Comparison of ENCODE assay signal across 13 cellular contexts in the genomic region with DNA sequence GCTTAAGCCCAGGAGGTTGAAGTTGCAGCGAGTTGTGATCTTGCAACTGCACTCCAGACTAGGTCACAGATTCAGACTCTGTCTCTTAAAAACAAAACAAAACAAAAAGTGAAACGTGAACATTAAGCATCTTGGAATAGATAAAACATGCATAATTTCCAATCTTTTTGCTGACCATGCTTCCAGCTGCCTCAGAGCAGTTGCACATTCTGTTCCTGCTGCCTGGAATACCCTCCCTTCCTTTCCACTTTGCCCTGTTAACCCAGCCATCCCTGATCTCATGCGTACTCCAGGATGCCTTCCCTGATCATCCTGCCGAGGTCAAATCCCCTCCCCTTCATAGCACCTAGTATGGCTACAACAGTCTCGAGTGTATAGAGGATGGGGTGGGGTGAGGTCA. TPM values are rescaled to one million over a fixed set of nuclear protein-coding genes. Genes with fewer than 3 reads are reported as not detected.
A peak's percentile ranks its signal among the peaks of the same experiment; 100 is the strongest.
DNase-seq lines count a peak whose midpoint lies in the region; ATAC-seq and TF ChIP-seq lines count a peak whose summit lies in the region.
"Had no signal": no experiment of that assay in that cellular context is flagged by ENCODE, and none has a peak within 500 bp of the region (broad histone marks: within the 10 kb centered on the region; RNA-seq: fewer than 3 reads in every experiment).

No MANE protein-coding gene starts in this region.

- no peak for TF ChIP-seq RAD21 in SK-N-SH (IDR thresholded peaks at IDR 0.05; ENCODE audit: low read length)
- no peak for TF ChIP-seq RAD21 in IMR-90 (IDR thresholded peaks at IDR 0.05; ENCODE audit: low read length)

- ATAC-seq in SK-N-SH treated with all-trans-retinoic acid at 6 μM for 48 hours (no peak), IMR-90 (ENCODE audit: low read depth) (no peak), left cardiac atrium (no peak)
- ATAC-seq: Right ventricle myocardium inferior had no signal

- no peaks in the 10 kb centered on the region for H3K27me3 Mint-ChIP-seq in activated naive CD8-positive, alpha-beta T cell treated with anti-CD3 and anti-CD28 coated beads for 36 hours

- H2BK5ac ChIP-seq in IMR-90 (ENCODE audit: low read depth, low read length, poor library complexity, severe bottlenecking) (no peak overlapping the region), neuronal stem cell (ENCODE audit: low read length) (no peak overlapping the region)

- H3K4ac ChIP-seq in IMR-90 (ENCODE audit: low read depth, low read length) (no peak overlapping the region; the same call in 1 of the 2 replicates), neuronal stem cell (ENCODE audit: low read length) (no peak overlapping the region)

- no peaks in the 10 kb centered on the region for H3K79me1 ChIP-seq in IMR-90 (ENCODE audit: low read depth in 1 of 2, low read length in 2 of 2)
- H3K79me1 ChIP-seq in neuronal stem cell (ENCODE audit: low read depth, low read length): peaks cover 1% of the 10 kb centered on the region

- dilution Hi-C loops in IMR-90 (cut with HindIII; ENCODE audit: low sequenced_read_pairs, unreplicated experiment): no loop called here

- H3K14ac ChIP-seq in IMR-90 (replicated peaks; ENCODE audit: low read depth, low read length): no peak overlapping the region
- H3K14ac ChIP-seq in neuronal stem cell (ENCODE audit: low read length): no peak overlapping the region

- no peaks in the 10 kb centered on the region for H3K36me3 ChIP-seq in SK-N-SH (replicated peaks in 1 of 2; ENCODE audit: control insufficient read depth in 1 of 2, insufficient read depth in 2 of 2, low read length in 1 of 2)
- H3K36me3 ChIP-seq in IMR-90 (ENCODE audit: control insufficient read depth, insufficient read depth, low read length): no peaks in the 10 kb centered on the region
- no peaks in the 10 kb centered on the region for H3K36me3 ChIP-seq in neuronal stem cell (replicated peaks in 1 of 2; ENCODE audit: control insufficient read depth in 2 of 2, insufficient read depth in 2 of 2, low read length in 2 of 2)

- no peak for DNase-seq in SK-N-SH
- no peak for DNase-seq in IMR-90
- no peak for DNase-seq in activated naive CD8-positive, alpha-beta T cell treated with anti-CD3 and anti-CD28 coated beads for 36 hours
- no peak for DNase-seq in neuronal stem cell (ENCODE audit: low spot score)
- DNase-seq in KG1 (lab: John Stamatoyannopoulos, UW): no peak
- DNase-seq in left cardiac atrium: no peak
- no peak for DNase-seq in cortex of kidney (lab: John Stamatoyannopoulos, UW)
- DNase-seq: 8988T, NCI-H510A had no signal

- peaks cover 3% of the 10 kb centered on the region; the same call in 1 of the 2 replicates for H3K9me1 ChIP-seq in IMR-90 (ENCODE audit: insufficient read depth, low read length)

- H2BK12ac ChIP-seq in neuronal stem cell (ENCODE audit: low read length): peak overlapping the region; percentile 87

- CTCF ChIA-PET in SK-N-SH (lab: Yijun Ruan, JAX): no interaction called here
- CTCF ChIA-PET in IMR-90 (lab: Yijun Ruan, JAX): no interaction called here

- no peak overlapping the region for H4K5ac ChIP-seq in IMR-90 (ENCODE audit: low read depth, low read length)

- H3K27ac Mint-ChIP-seq in activated naive CD8-positive, alpha-beta T cell treated with anti-CD3 and anti-CD28 coated beads for 36 hours: peak overlapping the region; percentile 90

- H3K27me3 ChIP-seq in SK-N-SH (ENCODE audit: insufficient read depth) (no peaks in the 10 kb centered on the region), IMR-90 (ENCODE audit: control insufficient read depth, insufficient read depth, low read length) (peaks cover 9% of the 10 kb centered on the region; the same call in 1 of the 2 replicates), neuronal stem cell (ENCODE audit: control insufficient read depth in 3 of 3, insufficient read depth in 3 of 3, low read depth in 1 of 3, low read length in 3 of 3) (peaks cover 0 to 41% (median 11%) of the 10 kb centered on the region in 3 experiments)
- H3K27me3 ChIP-seq: left lung had no signal

- in situ Hi-C loops in IMR-90 (cut with MboI; ENCODE audit: low sequenced_read_pairs): no loop called here

- H3K4me3 ChIP-seq in SK-N-SH (ENCODE audit: low read depth in 2 of 2, low read length in 1 of 2): no peak overlapping the region
- H3K4me3 ChIP-seq in IMR-90 (ENCODE audit: insufficient read depth, low read depth, low read length): no peak overlapping the region
- no peak overlapping the region for H3K4me3 ChIP-seq in neuronal stem cell (ENCODE audit: low read length in 2 of 2)

- no peaks in the 10 kb centered on the region for H3K9me3 ChIP-seq in SK-N-SH
- H3K9me3 ChIP-seq in IMR-90 (ENCODE audit: control insufficient read depth, insufficient read depth, low read length): no peaks in the 10 kb centered on the region
- no peaks in the 10 kb centered on the region for H3K9me3 ChIP-seq in neuronal stem cell (replicated peaks in 1 of 2; ENCODE audit: control insufficient read depth in 2 of 2, insufficient read depth in 1 of 2, low read depth in 1 of 2, low read length in 2 of 2)
- H3K9me3 ChIP-seq: left lung had no signal

- no peak overlapping the region for H2BK20ac ChIP-seq in IMR-90 (ENCODE audit: low read depth, low read length)

- H3K23ac ChIP-seq in IMR-90 (ENCODE audit: low read depth, low read length) (no peak overlapping the region), neuronal stem cell (ENCODE audit: low read depth, low read length, poor library complexity) (no peak overlapping the region)

- no peak overlapping the region for H3K56ac ChIP-seq in IMR-90 (ENCODE audit: extremely low read depth, insufficient read depth, low read length)

- no peak overlapping the region for H3K18ac ChIP-seq in IMR-90 (ENCODE audit: low read depth, low read length)
- no peak overlapping the region for H3K18ac ChIP-seq in neuronal stem cell (ENCODE audit: low read length)

- H2AK9ac ChIP-seq in IMR-90 (replicated peaks; ENCODE audit: low read depth, low read length, poor library complexity): no peak overlapping the region

- no TSS peak for BruUV-seq in IMR-90 (replicated peaks; lab: Mats Ljungman, UMichigan)

- H3F3A ChIP-seq in SK-N-SH (replicated peaks; ENCODE audit: insufficient read depth): peaks cover 5% of the 10 kb centered on the region

- H3K27ac ChIP-seq in SK-N-SH (ENCODE audit: low read depth in 2 of 2, low read length in 1 of 2) (no peak overlapping the region), IMR-90 (ENCODE audit: insufficient read depth, low read length) (no peak overlapping the region), neuronal stem cell (replicated peaks; ENCODE audit: low read length) (no peak overlapping the region)
- H3K27ac ChIP-seq: parathyroid adenoma had no signal

- H2AK5ac ChIP-seq in IMR-90 (ENCODE audit: low read depth, low read length) (no peak overlapping the region), neuronal stem cell (ENCODE audit: low read depth, low read length) (no peak overlapping the region)

- H3K4me1 Mint-ChIP-seq in activated naive CD8-positive, alpha-beta T cell treated with anti-CD3 and anti-CD28 coated beads for 36 hours: peaks cover 31% of the 10 kb centered on the region

- H4K91ac ChIP-seq in IMR-90 (ENCODE audit: insufficient read depth, low read depth, low read length) (no peak overlapping the region), neuronal stem cell (ENCODE audit: low read depth, low read length, poor library complexity) (no peak overlapping the region)

- H3K9me2 ChIP-seq in SK-N-SH: no peaks in the 10 kb centered on the region

- H3K9ac ChIP-seq in SK-N-SH (no peak overlapping the region), IMR-90 (ENCODE audit: low read depth, low read length) (no peak overlapping the region), neuronal stem cell (ENCODE audit: low read depth, low read length, poor library complexity) (no peak overlapping the region)
- H3K9ac ChIP-seq: parathyroid adenoma had no signal

- no peak overlapping the region for H4K8ac ChIP-seq in IMR-90 (ENCODE audit: low read depth in 2 of 2, low read length in 2 of 2)
- no peak overlapping the region for H4K8ac ChIP-seq in neuronal stem cell (ENCODE audit: low read depth, low read length)

- H2BK120ac ChIP-seq in IMR-90 (ENCODE audit: low read depth, low read length) (no peak overlapping the region), neuronal stem cell (ENCODE audit: low read depth, low read length) (no peak overlapping the region)

- POLR2A ChIA-PET in SK-N-SH (lab: Yijun Ruan, JAX) (no interaction called here), IMR-90 (lab: Charles Lee; ENCODE audit: unreplicated experiment) (no interaction called here)

- WGBS in SK-N-SH (ENCODE audit: low lambda C conversion rate): 58% methylated on average over 5 of the region's 5 CpGs
- WGBS in IMR-90 (ENCODE audit: extremely low coverage in 2 of 2, insufficient read length in 1 of 2), 2 experiments: no CpG with 5 or more reads among the region's 5 CpGs
- WGBS in neuronal stem cell (ENCODE audit: extremely low coverage in 2 of 2, insufficient read length in 2 of 2, insufficient replicate concordance in 1 of 2), 2 donors: no CpG with 5 or more reads among the region's 5 CpGs

- peaks cover 10% of the 10 kb centered on the region for H3K36me3 Mint-ChIP-seq in activated naive CD8-positive, alpha-beta T cell treated with anti-CD3 and anti-CD28 coated beads for 36 hours

- H2AFZ ChIP-seq in SK-N-SH (ENCODE audit: low read depth) (no peak overlapping the region), IMR-90 (replicated peaks; ENCODE audit: low read length, poor library complexity) (peak overlapping the region; percentile 63), neuronal stem cell (ENCODE audit: low read length) (no peak overlapping the region)
- H2AFZ ChIP-seq: parathyroid adenoma had no signal

- H4K20me1 ChIP-seq in SK-N-SH (ENCODE audit: insufficient read depth): no peaks in the 10 kb centered on the region
- H4K20me1 ChIP-seq in IMR-90 (ENCODE audit: insufficient read depth, low read length): 0 out of 2 replicates have a peak, but pooled peaks cover 3% of the 10 kb centered on the region

- H3K4me3 Mint-ChIP-seq in activated naive CD8-positive, alpha-beta T cell treated with anti-CD3 and anti-CD28 coated beads for 36 hours: peak overlapping the region; percentile 92

- TF ChIP-seq CTCF in SK-N-SH (IDR thresholded peaks at IDR 0.05): no peak
- TF ChIP-seq CTCF in IMR-90 (conservative IDR thresholded peaks at IDR 0.05; ENCODE audit: low read depth, low read length): no peak

- no peak for TF ChIP-seq POLR2A in IMR-90 (IDR thresholded peaks at IDR 0.05; ENCODE audit: low read depth, low read length)

- TF ChIP-seq EP300 in SK-N-SH (IDR thresholded peaks at IDR 0.05; ENCODE audit: borderline replicate concordance in 1 of 2, low read depth in 1 of 2, low read length in 1 of 2): no peak

- intact Hi-C loops in IMR-90 (cut with micrococcal nuclease): no loop called here
- intact Hi-C loops in left cardiac atrium (cut with DNase I): no loop called here

- H2BK15ac ChIP-seq in IMR-90 (ENCODE audit: low read depth, low read length) (no peak overlapping the region), neuronal stem cell (ENCODE audit: low read length) (no peak overlapping the region)

- H3K4me1 ChIP-seq in SK-N-SH (ENCODE audit: control insufficient read depth in 1 of 2, insufficient read depth in 2 of 2, low read depth in 1 of 2, low read length in 1 of 2) (peaks cover 0 to 4% of the 10 kb centered on the region in 2 experiments; a peak in 1 of 4 replicates), IMR-90 (ENCODE audit: control insufficient read depth, insufficient read depth, low read length) (peaks cover 6% of the 10 kb centered on the region), neuronal stem cell (ENCODE audit: control insufficient read depth in 2 of 2, insufficient read depth in 1 of 2, low read depth in 1 of 2, low read length in 2 of 2) (peaks cover 6 to 17% of the 10 kb centered on the region in 2 donors)
- H3K4me1 ChIP-seq: parathyroid adenoma had no signal

- no peaks in the 10 kb centered on the region for H3K9me3 Mint-ChIP-seq in activated naive CD8-positive, alpha-beta T cell treated with anti-CD3 and anti-CD28 coated beads for 36 hours

- H3K79me2 ChIP-seq in SK-N-SH (ENCODE audit: insufficient read depth): no peaks in the 10 kb centered on the region
- H3K79me2 ChIP-seq: parathyroid adenoma had no signal

- no peak overlapping the region for H3K4me2 ChIP-seq in SK-N-SH
- H3K4me2 ChIP-seq in IMR-90 (ENCODE audit: low read depth, low read length): no peak overlapping the region
- no peak overlapping the region for H3K4me2 ChIP-seq in neuronal stem cell (ENCODE audit: insufficient read depth, low read length, poor library complexity, severe bottlenecking)

RNA-seq across cellular contexts. Expression of a gene that starts 0.7 kb away (rescaled TPM):
- polyA plus RNA-seq in SK-N-SH (2012; rRNA removed) (2.4 and 3.4 TPM in 2 replicates), IMR-90 (2012; rRNA removed) (2.5 and 3.1 TPM in 2 replicates)
- polyA plus RNA-seq in SK-N-SH (2012; cell fraction: cytosol; rRNA removed): 1.3 and 2.7 TPM in 2 replicates
- polyA plus RNA-seq in SK-N-SH (2012; cell fraction: nucleus; rRNA removed): 1.5 and 4.3 TPM in 2 replicates
- total RNA-seq in IMR-90 (2012; rRNA removed) (1.3 and 1.7 TPM in 2 replicates), left cardiac atrium (10 to 100 TPM in 1 of 2 donors, 1 to 10 TPM in 1; 9.2 to 10.6 TPM)
- 2.6 and 2.9 TPM in 2 replicates for polyA plus RNA-seq in IMR-90 (2012; cell fraction: cytosol; rRNA removed)
- 2.4 and 3.8 TPM in 2 replicates for polyA plus RNA-seq in IMR-90 (2012; cell fraction: nucleus; rRNA removed; ENCODE audit: low replicate concordance)
- total RNA-seq in activated naive CD8-positive, alpha-beta T cell treated with anti-CD3 and anti-CD28 coated beads for 36 hours: 10 to 100 TPM; 73.5 to 74.5 TPM
- polyA plus RNA-seq in neuronal stem cell (2013, experiment 1 of 2): 4.0 TPM
- 4.5 TPM for polyA plus RNA-seq in neuronal stem cell (2013, experiment 2 of 2)

RNA-seq across cellular contexts. Expression of a gene that starts 19.6 kb away (rescaled TPM):
- 43.4 and 44.7 TPM in 2 replicates for polyA plus RNA-seq in SK-N-SH (2012; rRNA removed)
- 15.4 and 27.8 TPM in 2 replicates for polyA plus RNA-seq in SK-N-SH (2012; cell fraction: cytosol; rRNA removed)
- polyA plus RNA-seq in SK-N-SH (2012; cell fraction: nucleus; rRNA removed): 86.8 and 120 TPM in 2 replicates
- 43.3 and 52.9 TPM in 2 replicates for total RNA-seq in IMR-90 (2012; rRNA removed)
- 38.8 and 46.7 TPM in 2 replicates for polyA plus RNA-seq in IMR-90 (2012; rRNA removed)
- polyA plus RNA-seq in IMR-90 (2012; cell fraction: cytosol; rRNA removed): 36.4 and 60.6 TPM in 2 replicates
- polyA plus RNA-seq in IMR-90 (2012; cell fraction: nucleus; rRNA removed; ENCODE audit: low replicate concordance): 52.0 and 125 TPM in 2 replicates
- total RNA-seq in activated naive CD8-positive, alpha-beta T cell treated with anti-CD3 and anti-CD28 coated beads for 36 hours: 10 to 100 TPM; 20.3 to 24.5 TPM
- polyA plus RNA-seq in neuronal stem cell (2013, experiment 1 of 2): 5.7 TPM
- 5.0 TPM for polyA plus RNA-seq in neuronal stem cell (2013, experiment 2 of 2)
- total RNA-seq in left cardiac atrium: 10 to 100 TPM; 18.1 to 20.1 TPM

RNA-seq across cellular contexts. Expression of a gene that starts 21.4 kb away (rescaled TPM):
- polyA plus RNA-seq in SK-N-SH (2012; rRNA removed) (875 and 1,000 TPM in 2 replicates), IMR-90 (2012; rRNA removed) (292 and 332 TPM in 2 replicates)
- 911 and 944 TPM in 2 replicates for polyA plus RNA-seq in SK-N-SH (2012; cell fraction: cytosol; rRNA removed)
- 283 and 326 TPM in 2 replicates for polyA plus RNA-seq in SK-N-SH (2012; cell fraction: nucleus; rRNA removed)
- total RNA-seq in IMR-90 (2012; rRNA removed) (120 and 160 TPM in 2 replicates), left cardiac atrium (100 to 1,000 TPM; 264 to 298 TPM)
- 766 and 775 TPM in 2 replicates for polyA plus RNA-seq in IMR-90 (2012; cell fraction: cytosol; rRNA removed)
- polyA plus RNA-seq in IMR-90 (2012; cell fraction: nucleus; rRNA removed; ENCODE audit: low replicate concordance): 159 and 265 TPM in 2 replicates
- total RNA-seq in activated naive CD8-positive, alpha-beta T cell treated with anti-CD3 and anti-CD28 coated beads for 36 hours: 100 to 1,000 TPM; 111 to 116 TPM
- 142 TPM for polyA plus RNA-seq in neuronal stem cell (2013, experiment 1 of 2)
- polyA plus RNA-seq in neuronal stem cell (2013, experiment 2 of 2): 136 TPM

RNA-seq across cellular contexts. Expression of a gene that starts 22.0 kb away (rescaled TPM):
- polyA plus RNA-seq in SK-N-SH (2012; rRNA removed) (649 and 699 TPM in 2 replicates), IMR-90 (2012; rRNA removed) (173 and 206 TPM in 2 replicates)
- polyA plus RNA-seq in SK-N-SH (2012; cell fraction: cytosol; rRNA removed): 528 and 601 TPM in 2 replicates
- 225 and 384 TPM in 2 replicates for polyA plus RNA-seq in SK-N-SH (2012; cell fraction: nucleus; rRNA removed)
- total RNA-seq in IMR-90 (2012; rRNA removed) (202 and 206 TPM in 2 replicates), left cardiac atrium (100 to 1,000 TPM in 1 of 2 donors, 10 to 100 TPM in 1; 94.1 to 101 TPM)
- polyA plus RNA-seq in IMR-90 (2012; cell fraction: cytosol; rRNA removed): 669 and 1,019 TPM in 2 replicates
- polyA plus RNA-seq in IMR-90 (2012; cell fraction: nucleus; rRNA removed; ENCODE audit: low replicate concordance): 158 and 162 TPM in 2 replicates
- 100 to 1,000 TPM; 235 to 248 TPM for total RNA-seq in activated naive CD8-positive, alpha-beta T cell treated with anti-CD3 and anti-CD28 coated beads for 36 hours
- polyA plus RNA-seq in neuronal stem cell (2013, experiment 1 of 2): 529 TPM
- polyA plus RNA-seq in neuronal stem cell (2013, experiment 2 of 2): 505 TPM

RNA-seq across cellular contexts. Expression of a gene that starts 34.0 kb away (rescaled TPM):
- polyA plus RNA-seq in SK-N-SH (2012; rRNA removed) (27.8 and 31.7 TPM in 2 replicates), IMR-90 (2012; rRNA removed) (15.0 and 15.8 TPM in 2 replicates)
- polyA plus RNA-seq in SK-N-SH (2012; cell fraction: cytosol; rRNA removed): 24.0 and 31.6 TPM in 2 replicates
- 42.5 and 71.4 TPM in 2 replicates for polyA plus RNA-seq in SK-N-SH (2012; cell fraction: nucleus; rRNA removed)
- total RNA-seq in IMR-90 (2012; rRNA removed) (10.2 and 10.3 TPM in 2 replicates), left cardiac atrium (100 to 1,000 TPM; 147 to 150 TPM)
- 18.8 and 20.4 TPM in 2 replicates for polyA plus RNA-seq in IMR-90 (2012; cell fraction: cytosol; rRNA removed)
- polyA plus RNA-seq in IMR-90 (2012; cell fraction: nucleus; rRNA removed; ENCODE audit: low replicate concordance): 16.3 and 44.0 TPM in 2 replicates
- 10 to 100 TPM; 46.5 to 46.9 TPM for total RNA-seq in activated naive CD8-positive, alpha-beta T cell treated with anti-CD3 and anti-CD28 coated beads for 36 hours
- 5.3 TPM for polyA plus RNA-seq in neuronal stem cell (2013, experiment 1 of 2)
- polyA plus RNA-seq in neuronal stem cell (2013, experiment 2 of 2): 5.6 TPM

Comparison
In these comparisons a context has a peak if more than half of its experiments do, and no peak if none do; other contexts are left out.
1. RNA of a gene that starts 0.7 kb away (total RNA-seq): 73.5 to 74.5 TPM in activated naive CD8-positive, alpha-beta T cell treated with anti-CD3 and anti-CD28 coated beads for 36 hours; 9.2 to 10.6 TPM in left cardiac atrium and 1.3 to 1.7 TPM in IMR-90; every median in the first group is over 4 times any median in the second.